In genomic region chr7:47540053-47540386, GRCh38 we compare ENCODE assay signal across 31 cellular contexts. TPM values are rescaled to one million over a fixed set of nuclear protein-coding genes. Genes with fewer than 3 reads are reported as not detected.
DNase-seq lines count a peak whose midpoint lies in the region; ATAC-seq, FAIRE-seq and TF ChIP-seq lines count a peak whose summit lies in the region.
"Had no signal": no experiment of that assay in that cellular context is flagged by ENCODE, and none has a peak within 500 bp of the region (broad histone marks: within the 10 kb centered on the region; RNA-seq: fewer than 3 reads in every experiment).

No MANE protein-coding gene starts in this region.

- H3K4me2 ChIP-seq in BLaER1: peak overlapping the region; percentile 73
- peak overlapping the region; percentile 90 for H3K4me2 ChIP-seq in HepG2 (ENCODE audit: low read depth, low read length)
- peak overlapping the region; percentile 7 for H3K4me2 ChIP-seq in trophoblast cell (ENCODE audit: low read length)

- H2BK5ac ChIP-seq in trophoblast cell (ENCODE audit: low read depth, low read length, poor library complexity): peak overlapping the region; percentile 35

- H3K4me3 ChIP-seq in BLaER1: peak overlapping the region; percentile 53; the same call in 1 of the 2 replicates
- H3K4me3 ChIP-seq in Peyer's patch: no peak overlapping the region
- peak overlapping the region; percentile 58 to 72 (median 63) for H3K4me3 ChIP-seq in HepG2 (replicated peaks in 1 of 3; ENCODE audit: insufficient read depth in 1 of 3, low read depth in 2 of 3, low read length in 3 of 3)
- H3K4me3 ChIP-seq in trophoblast cell (ENCODE audit: low read depth, low read length): no peak overlapping the region
- H3K4me3 ChIP-seq: colonic mucosa, lung, sigmoid colon, thoracic aorta had no signal

- H2BK12ac ChIP-seq in trophoblast cell (ENCODE audit: low read length): peak overlapping the region; percentile 43

- no peak for TF ChIP-seq RAD21 in HepG2 (CRISPR knock-in tag; IDR thresholded peaks at IDR 0.05)

- WGBS in HepG2 (ENCODE audit: low lambda C conversion rate): 30% methylated on average over 4 of the region's 4 CpGs
- no CpG with 5 or more reads among the region's 4 CpGs for WGBS in trophoblast cell (ENCODE audit: extremely low coverage, insufficient coverage, insufficient read length)

- H3K4me1 ChIP-seq in BLaER1 (peaks cover 75% of the 10 kb centered on the region), Peyer's patch (peaks cover 0 to 31% (median 3%) of the 10 kb centered on the region in 4 donors), HepG2 (ENCODE audit: insufficient read depth, low read length) (peaks cover 96% of the 10 kb centered on the region), trophoblast cell (ENCODE audit: control insufficient read depth in 1 of 2, insufficient read depth in 2 of 2, low read length in 2 of 2) (peaks cover 45 to 74% of the 10 kb centered on the region in 2 experiments)
- H3K4me1 ChIP-seq: colonic mucosa had no signal

- H3K27ac ChIP-seq in BLaER1: peak overlapping the region; percentile 35; the same call in 1 of the 2 replicates
- peak overlapping the region in 3 of 4 donors; percentile 4 to 50 (median 27) for H3K27ac ChIP-seq in Peyer's patch
- peak overlapping the region; percentile 79 for H3K27ac ChIP-seq in HepG2 (ENCODE audit: extremely low read length, insufficient read depth, low read length)
- H3K27ac ChIP-seq in trophoblast cell (ENCODE audit: low read depth, low read length): peak overlapping the region; percentile 42
- H3K27ac ChIP-seq: colonic mucosa, HL-60, sigmoid colon, thoracic aorta had no signal

- H2BK120ac ChIP-seq in trophoblast cell (ENCODE audit: insufficient read depth, low read length, poor library complexity): peak overlapping the region; percentile 62

- H3K36me3 ChIP-seq in BLaER1 (no peaks in the 10 kb centered on the region), Peyer's patch (no peaks in the 10 kb centered on the region), HepG2 (replicated peaks in 1 of 2; ENCODE audit: control insufficient read depth in 1 of 2, insufficient read depth in 2 of 2, low read length in 2 of 2) (peaks cover 1 to 4% of the 10 kb centered on the region in 2 experiments; a peak in 1 of 5 replicates), trophoblast cell (ENCODE audit: control insufficient read depth in 1 of 2, insufficient read depth in 2 of 2, low read length in 2 of 2) (peaks cover 22 to 26% of the 10 kb centered on the region in 2 experiments)
- H3K36me3 ChIP-seq: colonic mucosa, sigmoid colon, thoracic aorta had no signal

- no peak for FAIRE-seq in HepG2 (lab: Jason Lieb, UNC)
- FAIRE-seq: bronchial epithelial cell had no signal

- no peak overlapping the region for H4K12ac ChIP-seq in trophoblast cell (ENCODE audit: low read depth, low read length)

- H3K36me3 Mint-ChIP-seq in T-helper 17 cell (ENCODE audit: low read depth): no peaks in the 10 kb centered on the region

- CTCF ChIA-PET in HepG2 (lab: Yijun Ruan, JAX; ENCODE audit: low intra/inter-chr PET ratio, low total read pairs): no interaction called here

- H3K23ac ChIP-seq in trophoblast cell (ENCODE audit: low read length): no peak overlapping the region

- peak overlapping the region; percentile 26 for H2AK5ac ChIP-seq in trophoblast cell (ENCODE audit: low read length)

- intact Hi-C loops in HepG2 (cut with micrococcal nuclease; ENCODE audit: unreplicated experiment): loop anchor here (1.0 kb wide), 1 partner anchor 31 kb away; no protein-coding TSS in a partner anchor

- H3K27me3 ChIP-seq in BLaER1: peaks cover 23% of the 10 kb centered on the region
- H3K27me3 ChIP-seq in Peyer's patch: no peaks in the 10 kb centered on the region
- H3K27me3 ChIP-seq in HepG2 (ENCODE audit: control insufficient read depth in 1 of 2, insufficient read depth in 2 of 2, low read length in 2 of 2): no peaks in the 10 kb centered on the region; a peak in 1 of 5 replicates
- H3K27me3 ChIP-seq in trophoblast cell (ENCODE audit: insufficient read depth, low read length): no peaks in the 10 kb centered on the region
- H3K27me3 ChIP-seq: colonic mucosa, sigmoid colon had no signal

- BruUV-seq in HepG2 (replicated peaks; lab: Mats Ljungman, UMichigan): no TSS peak

- peaks cover 56% of the 10 kb centered on the region for H3K79me1 ChIP-seq in trophoblast cell (ENCODE audit: low read length)

- H3K79me2 ChIP-seq in HepG2 (ENCODE audit: insufficient read depth, low read length) (peaks cover 95% of the 10 kb centered on the region), trophoblast cell (ENCODE audit: control insufficient read depth, insufficient read depth, low read length, poor library complexity) (peaks cover 27% of the 10 kb centered on the region)

- H4K91ac ChIP-seq in trophoblast cell (ENCODE audit: low read depth, low read length): peak overlapping the region; percentile 54

- TF ChIP-seq CTCF in Peyer's patch (IDR thresholded peaks at IDR 0.05): no peak
- TF ChIP-seq CTCF in HepG2 (CRISPR knock-in tag; IDR thresholded peaks at IDR 0.05): no peak

- in situ Hi-C loops in HepG2 (cut with HindIII; ENCODE audit: extremely low pct_ligation_motif_present, low pct_unique_long_range_greater_than_20kb): no loop called here

- no peak for TF ChIP-seq POLR2A in Peyer's patch (IDR thresholded peaks at IDR 0.05)
- TF ChIP-seq POLR2A in HepG2 (IDR thresholded peaks at IDR 0.05; ENCODE audit: insufficient read depth in 1 of 2, low read depth in 2 of 2, low read length in 2 of 2): no peak

- TF ChIP-seq EP300 in HepG2 (IDR thresholded peaks at IDR 0.05; ENCODE audit: low read depth in 2 of 2, low read length in 2 of 2) (no peak), HepG2 (CRISPR knock-in tag; IDR thresholded peaks at IDR 0.05; ENCODE audit: borderline replicate concordance) (no peak)

- H3K9ac ChIP-seq in BLaER1: peak overlapping the region; percentile 4; the same call in 1 of the 2 replicates
- peak overlapping the region; percentile 76 for H3K9ac ChIP-seq in HepG2 (ENCODE audit: insufficient read depth, low read depth, low read length)
- H3K9ac ChIP-seq in trophoblast cell (ENCODE audit: low read length): no peak overlapping the region

- no peaks in the 10 kb centered on the region for H3K27me3 Mint-ChIP-seq in T-helper 17 cell
- H3K27me3 Mint-ChIP-seq: progenitor cell of endocrine pancreas had no signal

- no peaks in the 10 kb centered on the region for H3K4me1 Mint-ChIP-seq in T-helper 17 cell

- no peak overlapping the region for H3K27ac Mint-ChIP-seq in T-helper 17 cell
- H3K27ac Mint-ChIP-seq: activated B cell treated with CpG ODN at 0.5 μM for 24 hours; activated naive CD4-positive, alpha-beta T cell treated with anti-CD3 and anti-CD28 coated beads for 36 hours; activated T-cell treated with anti-CD3 and anti-CD28 coated beads, Interleukin-2, amount 50 U/mL, for 72 hours had no signal

- H3K14ac ChIP-seq in trophoblast cell (ENCODE audit: low read length): peak overlapping the region; percentile 48

- peak overlapping the region; percentile 34 for H4K8ac ChIP-seq in trophoblast cell (ENCODE audit: low read depth, low read length)

- ATAC-seq in HepG2 (no peak), GM18868 (IDR thresholded peaks at IDR 0.05; ENCODE audit: unreplicated experiment) (no peak), T-helper 17 cell (no peak)
- ATAC-seq: activated T-cell treated with anti-CD3 and anti-CD28 coated beads, Interleukin-2, amount 50 U/mL, for 72 hours had no signal

- no peak overlapping the region for H3K4me3 Mint-ChIP-seq in T-helper 17 cell
- H3K4me3 Mint-ChIP-seq: activated naive CD4-positive, alpha-beta T cell treated with anti-CD3 and anti-CD28 coated beads for 36 hours; activated T-cell treated with anti-CD3 and anti-CD28 coated beads, Interleukin-2, amount 50 U/mL, for 72 hours; HFFc6 had no signal

- H3K18ac ChIP-seq in trophoblast cell (ENCODE audit: low read length): peak overlapping the region; percentile 40

- peaks cover 72% of the 10 kb centered on the region for H4K20me1 ChIP-seq in BLaER1
- H4K20me1 ChIP-seq in HepG2 (ENCODE audit: insufficient read depth, low read length): peaks cover 19% of the 10 kb centered on the region; the same call in 1 of the 2 replicates

- DNase-seq in Peyer's patch (no peak), HepG2 (ENCODE audit: low spot score) (no peak), trophoblast cell (no peak), NCI-H510A treated with DMSO at 0.1 percent for 48 hours (lab: John Stamatoyannopoulos, UW) (no peak), H4 (ENCODE audit: low spot score) (no peak), T-helper 17 cell (no peak)
- DNase-seq: activated B cell treated with CpG ODN at 0.5 μM for 24 hours; activated CD4-positive, alpha-beta T cell treated with anti-CD3 and anti-CD28 coated beads, Interleukin-2, amount 50 U/mL, for 1 hour; activated naive CD4-positive, alpha-beta T cell treated with anti-CD3 and anti-CD28 coated beads for 36 hours; activated T-cell treated with anti-CD3 and anti-CD28 coated beads, Interleukin-2, amount 50 U/mL, for 72 hours; C1 segment of cervical spinal cord; colonic mucosa; DMS79; effector CD8-positive, alpha-beta T cell; GF-D8; Karpas-422; NCI-H1436 treated with DMSO at 0.1 percent for 48 hours; NCI-H2107; NCI-H446; SHP77 treated with DMSO at 0.1 percent for 48 hours; sigmoid colon; stimulated activated CD4-positive, alpha-beta T cell treated with anti-CD3 and anti-CD28 coated beads, Interleukin-15, amount 100 ng/mL, for 24 hours; stimulated activated naive CD4-positive, alpha-beta T cell had no signal

- no peak overlapping the region for H2AFZ ChIP-seq in HepG2 (ENCODE audit: low read length)
- no peak overlapping the region for H2AFZ ChIP-seq in trophoblast cell (ENCODE audit: insufficient read depth, low read length, poor library complexity)

- no peaks in the 10 kb centered on the region for H3K9me3 ChIP-seq in BLaER1
- no peaks in the 10 kb centered on the region for H3K9me3 ChIP-seq in Peyer's patch
- no peaks in the 10 kb centered on the region for H3K9me3 ChIP-seq in HepG2 (ENCODE audit: low read length)
- peaks cover 4% of the 10 kb centered on the region for H3K9me3 ChIP-seq in trophoblast cell (ENCODE audit: insufficient read depth, low read depth, low read length)
- H3K9me3 ChIP-seq in T-helper 17 cell (ENCODE audit: control insufficient read depth, low read length, poor library complexity, severe bottlenecking): no peaks in the 10 kb centered on the region
- H3K9me3 ChIP-seq: colonic mucosa, sigmoid colon, thoracic aorta had no signal

- H3K4ac ChIP-seq in trophoblast cell (ENCODE audit: low read depth, low read length): peak overlapping the region; percentile 25

- POLR2A ChIA-PET in HepG2 (lab: Yijun Ruan, JAX): interaction anchor here (0.8 to 1.8 kb wide), 10 partner anchors 20 to 194 kb away, joined by 3 to 10 read pairs (median 4); no protein-coding TSS in a partner anchor

RNA-seq across cellular contexts. Expression of gene TNS3, which starts 41.9 kb away (rescaled TPM):
- 100 to 1,000 TPM in 3 of 4 donors, 10 to 100 TPM in 1; 79.5 to 157 (median 112) TPM for total RNA-seq in Peyer's patch
- 51.3 and 55.7 TPM in 2 replicates for total RNA-seq in HepG2 (2016; rRNA removed; fragmentation: Illumina TruSeq; extraction: Trizol)
- 14.9 and 19.1 TPM in 2 replicates for total RNA-seq in HepG2 (2016; cell fraction: cytosol; rRNA removed; fragmentation: Illumina TruSeq; extraction: Trizol; ENCODE audit: low read depth)
- 45.5 and 52.6 TPM in 2 replicates for total RNA-seq in HepG2 (2016; cell fraction: insoluble cytoplasmic fraction; rRNA removed; fragmentation: Illumina TruSeq; extraction: Trizol)
- 16.6 and 16.8 TPM in 2 replicates for total RNA-seq in HepG2 (2016; cell fraction: membrane; rRNA removed; fragmentation: Illumina TruSeq; extraction: Trizol)
- 72.4 and 83.0 TPM in 2 replicates for total RNA-seq in HepG2 (2016; cell fraction: nucleus; rRNA removed; fragmentation: Illumina TruSeq; extraction: Trizol)
- 52.9 and 55.1 TPM in 2 replicates for polyA plus RNA-seq in HepG2 (2011; rRNA removed)
- polyA plus RNA-seq in HepG2 (2011; cell fraction: cytosol; rRNA removed): 28.4 and 33.2 TPM in 2 replicates
- 76.4 and 98.4 TPM in 2 replicates for polyA plus RNA-seq in HepG2 (2011; cell fraction: nucleus; rRNA removed)
- polyA plus RNA-seq in HepG2 (2012): 48.6 and 60.6 TPM in 2 replicates
- 1.6 and 1.9 TPM in 2 replicates for polyA plus RNA-seq in HepG2 (2016; cell fraction: cytosol; fragmentation: Illumina TruSeq; extraction: Trizol; ENCODE audit: low read depth)
- 32.3 and 39.6 TPM in 2 replicates for polyA plus RNA-seq in HepG2 (2016; cell fraction: insoluble cytoplasmic fraction; fragmentation: Illumina TruSeq; extraction: Trizol; ENCODE audit: low read depth)
- polyA plus RNA-seq in HepG2 (2016; cell fraction: membrane; fragmentation: Illumina TruSeq; extraction: Trizol; ENCODE audit: low read depth): 3.7 and 4.3 TPM in 2 replicates
- 56.5 and 64.9 TPM in 2 replicates for polyA plus RNA-seq in HepG2 (2016; cell fraction: nucleus; fragmentation: Illumina TruSeq; extraction: Trizol; ENCODE audit: insufficient read depth, low read depth)
- polyA minus RNA-seq in HepG2 (2011; rRNA and poly(A)+ RNA removed; ENCODE audit: low replicate concordance): 29.7 and 302 TPM in 2 replicates
- polyA minus RNA-seq in HepG2 (2011; cell fraction: cytosol; rRNA and poly(A)+ RNA removed): 53.8 and 56.5 TPM in 2 replicates
- 139 and 170 TPM in 2 replicates for polyA minus RNA-seq in HepG2 (2011; cell fraction: nucleus; rRNA and poly(A)+ RNA removed)
- polyA plus RNA-seq in trophoblast cell (2013): 85.9 and 86.5 TPM in 2 replicates
- 143 and 147 TPM in 2 replicates for total RNA-seq in H4 (2014; rRNA removed; shearing (Covaris generic))
- total RNA-seq in T-helper 17 cell: 1 to 10 TPM; 2.3 to 2.6 TPM

Comparison
In these comparisons a context has a peak if more than half of its experiments do, and no peak if none do; other contexts are left out.
1. H3K27ac ChIP-seq: peak in every context shown above with its lines; median percentile 79 in HepG2; 42 in trophoblast cell; 35 in BLaER1; 27 in Peyer's patch.
2. H3K4me2 ChIP-seq: peak in every context shown above with its lines; median percentile 90 in HepG2; 73 in BLaER1; 7 in trophoblast cell.
3. H3K4me3 ChIP-seq: peak in BLaER1 (single experiment) and HepG2 (3 of 3); none in Peyer's patch (0 of 4) and trophoblast cell (single experiment).
4. RNA of gene TNS3, which starts 41.9 kb away (total RNA-seq): 143 to 147 TPM in H4, 79.5 to 157 TPM in Peyer's patch and 14.9 to 83.0 TPM in HepG2; 2.3 to 2.6 TPM in T-helper 17 cell; every median in the first group is over 4 times any median in the second.